Comparison of ENCODE assay signal across 14 cellular contexts in the genomic region with DNA sequence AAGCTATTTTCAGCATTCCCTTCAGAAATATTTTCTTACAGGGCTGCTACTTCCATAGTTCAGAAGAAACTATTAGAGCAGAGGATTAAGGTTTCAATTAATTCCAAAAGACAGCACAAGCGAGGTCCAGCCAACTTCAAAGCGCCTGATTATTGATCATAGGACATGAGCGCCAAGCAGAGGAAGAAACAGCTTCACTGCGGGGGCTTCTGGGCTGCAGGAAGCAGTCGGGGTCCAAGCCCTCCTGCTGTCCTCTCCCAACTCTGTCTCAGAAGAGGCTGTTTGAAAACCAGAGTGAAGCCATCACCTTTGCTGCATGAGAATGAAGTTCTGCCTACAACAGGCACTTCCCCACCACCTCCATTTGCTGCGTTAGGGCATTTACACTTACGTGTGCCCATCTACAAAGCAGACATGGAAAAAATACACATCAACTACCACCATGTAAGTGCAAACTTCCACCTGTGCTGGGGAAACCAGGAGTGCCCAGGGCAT. TPM values are rescaled to one million over a fixed set of nuclear protein-coding genes. Genes with fewer than 3 reads are reported as not detected.
DNase-seq lines count a peak whose midpoint lies in the region; ATAC-seq and TF ChIP-seq lines count a peak whose summit lies in the region.
"Had no signal": no experiment of that assay in that cellular context is flagged by ENCODE, and none has a peak within 500 bp of the region (broad histone marks: within the 10 kb centered on the region; RNA-seq: fewer than 3 reads in every experiment).

No MANE protein-coding gene starts in this region.

- H3K27me3 Mint-ChIP-seq in effector memory CD8-positive, alpha-beta T cell: peaks cover 6 to 28% of the 10 kb centered on the region in 2 donors
- no peaks in the 10 kb centered on the region for H3K27me3 Mint-ChIP-seq in neural crest cell (ENCODE audit: low read depth)
- no peaks in the 10 kb centered on the region for H3K27me3 Mint-ChIP-seq in type B pancreatic cell
- no peaks in the 10 kb centered on the region; the same call in 1 of the 2 replicates for H3K27me3 Mint-ChIP-seq in H9 (ENCODE audit: low read depth)
- H3K27me3 Mint-ChIP-seq in activated T-cell treated with anti-CD3 and anti-CD28 coated beads, Interleukin-2, amount 50 U/mL, for 72 hours (ENCODE audit: low read depth): no peaks in the 10 kb centered on the region

- H2BK120ac ChIP-seq in H9 (ENCODE audit: low read depth, low read length, poor library complexity, severe bottlenecking): no peak overlapping the region

- no peak for TF ChIP-seq CTCF in SK-N-SH (IDR thresholded peaks at IDR 0.05)
- no peak for TF ChIP-seq CTCF in neural crest cell (conservative IDR thresholded peaks at IDR 0.05)
- no peak for TF ChIP-seq CTCF in type B pancreatic cell (conservative IDR thresholded peaks at IDR 0.05)
- no peak for TF ChIP-seq CTCF in H9 (conservative IDR thresholded peaks at IDR 0.05)

- H3K27ac ChIP-seq in SK-N-SH (ENCODE audit: low read depth in 2 of 2, low read length in 1 of 2) (no peak overlapping the region), H9 (ENCODE audit: insufficient read length, low read depth, low read length) (no peak overlapping the region)
- H3K27ac ChIP-seq: gastrocnemius medialis had no signal

- no peak overlapping the region for H2BK12ac ChIP-seq in H9 (ENCODE audit: insufficient read length, low read depth, low read length)

- H3K9me2 ChIP-seq in SK-N-SH: no peaks in the 10 kb centered on the region

- no peaks in the 10 kb centered on the region for H3K79me2 ChIP-seq in SK-N-SH (ENCODE audit: insufficient read depth)
- H3K79me2 ChIP-seq in H9 (ENCODE audit: insufficient read depth, low read length): no peaks in the 10 kb centered on the region

- H3K4me3 Mint-ChIP-seq in effector memory CD8-positive, alpha-beta T cell: no peak overlapping the region
- H3K4me3 Mint-ChIP-seq in neural crest cell (no peak overlapping the region), type B pancreatic cell (peak overlapping the region; percentile 68), H9 (no peak overlapping the region)
- no peak overlapping the region for H3K4me3 Mint-ChIP-seq in activated T-cell treated with anti-CD3 and anti-CD28 coated beads, Interleukin-2, amount 50 U/mL, for 72 hours
- H3K4me3 Mint-ChIP-seq: activated naive CD4-positive, alpha-beta T cell treated with anti-CD3 and anti-CD28 coated beads for 36 hours; CD8-positive, alpha-beta T cell had no signal

- no peak overlapping the region for H3K23ac ChIP-seq in H9 (ENCODE audit: insufficient read length, low read depth, low read length)

- H2BK20ac ChIP-seq in H9 (ENCODE audit: low read depth, low read length, poor library complexity, severe bottlenecking): no peak overlapping the region

- H3K9ac ChIP-seq in SK-N-SH: no peak overlapping the region
- H3K9ac ChIP-seq in H9 (ENCODE audit: extremely low read depth, insufficient read length, low read length): no peak overlapping the region

- no peaks in the 10 kb centered on the region for H3K36me3 ChIP-seq in SK-N-SH (replicated peaks in 1 of 2; ENCODE audit: control insufficient read depth in 1 of 2, insufficient read depth in 2 of 2, low read length in 1 of 2)
- H3K36me3 ChIP-seq: gastrocnemius medialis had no signal

- no peak for TF ChIP-seq EP300 in SK-N-SH (IDR thresholded peaks at IDR 0.05; ENCODE audit: borderline replicate concordance in 1 of 2, low read depth in 1 of 2, low read length in 1 of 2)

- H3K56ac ChIP-seq in H9 (ENCODE audit: insufficient read length, low read depth, low read length): no peak overlapping the region

- H3K9me3 ChIP-seq in SK-N-SH: no peaks in the 10 kb centered on the region
- H3K9me3 ChIP-seq in H9 (ENCODE audit: control insufficient read depth, low read depth, low read length): no peaks in the 10 kb centered on the region
- H3K9me3 ChIP-seq: gastrocnemius medialis had no signal

- H3K4me1 ChIP-seq in SK-N-SH (ENCODE audit: control insufficient read depth in 1 of 2, insufficient read depth in 2 of 2, low read depth in 1 of 2, low read length in 1 of 2) (no peaks in the 10 kb centered on the region), H9 (ENCODE audit: insufficient read depth, low read length) (no peaks in the 10 kb centered on the region)

- no peak overlapping the region for H3K14ac ChIP-seq in H9 (ENCODE audit: insufficient read depth, low read length)

- H3K4me3 ChIP-seq in SK-N-SH (ENCODE audit: low read depth in 2 of 2, low read length in 1 of 2): no peak overlapping the region
- H3K4me3 ChIP-seq: gastrocnemius medialis had no signal

- no peak overlapping the region for H3T11ph ChIP-seq in H9 (ENCODE audit: low read length)

- peak overlapping the region; percentile 30 to 77 for H3K27ac Mint-ChIP-seq in effector memory CD8-positive, alpha-beta T cell
- H3K27ac Mint-ChIP-seq in neural crest cell (ENCODE audit: unreplicated experiment) (peak overlapping the region; percentile 27), type B pancreatic cell (peak overlapping the region; percentile 21), H9 (no peak overlapping the region)
- no peak overlapping the region for H3K27ac Mint-ChIP-seq in activated T-cell treated with anti-CD3 and anti-CD28 coated beads, Interleukin-2, amount 50 U/mL, for 72 hours
- H3K27ac Mint-ChIP-seq: activated naive CD4-positive, alpha-beta T cell treated with anti-CD3 and anti-CD28 coated beads for 36 hours; CD8-positive, alpha-beta T cell had no signal

- H2BK15ac ChIP-seq in H9 (ENCODE audit: low read depth, low read length): no peak overlapping the region

- peaks cover 0 to 2% of the 10 kb centered on the region in 2 donors for H3K4me1 Mint-ChIP-seq in effector memory CD8-positive, alpha-beta T cell (ENCODE audit: low read depth in 2 of 2)
- peaks cover 12% of the 10 kb centered on the region for H3K4me1 Mint-ChIP-seq in neural crest cell
- H3K4me1 Mint-ChIP-seq in type B pancreatic cell (ENCODE audit: unreplicated experiment): peaks cover 14% of the 10 kb centered on the region
- H3K4me1 Mint-ChIP-seq in H9: peaks cover 12 to 14% of the 10 kb centered on the region in 2 experiments
- peaks cover 23% of the 10 kb centered on the region for H3K4me1 Mint-ChIP-seq in activated T-cell treated with anti-CD3 and anti-CD28 coated beads, Interleukin-2, amount 50 U/mL, for 72 hours (ENCODE audit: low read depth)

- no peaks in the 10 kb centered on the region for H3K9me3 Mint-ChIP-seq in effector memory CD8-positive, alpha-beta T cell
- H3K9me3 Mint-ChIP-seq in neural crest cell: no peaks in the 10 kb centered on the region
- H3K9me3 Mint-ChIP-seq in type B pancreatic cell: no peaks in the 10 kb centered on the region
- H3K9me3 Mint-ChIP-seq in H9: no peaks in the 10 kb centered on the region
- no peaks in the 10 kb centered on the region for H3K9me3 Mint-ChIP-seq in activated T-cell treated with anti-CD3 and anti-CD28 coated beads, Interleukin-2, amount 50 U/mL, for 72 hours
- H3K9me3 Mint-ChIP-seq: activated naive CD4-positive, alpha-beta T cell treated with anti-CD3 and anti-CD28 coated beads for 36 hours; CD8-positive, alpha-beta T cell had no signal

- no peaks in the 10 kb centered on the region for H3K27me3 ChIP-seq in SK-N-SH (ENCODE audit: insufficient read depth)
- no peaks in the 10 kb centered on the region for H3K27me3 ChIP-seq in H9 (ENCODE audit: insufficient read depth, low read length)
- H3K27me3 ChIP-seq: gastrocnemius medialis had no signal

- peak overlapping the region; percentile 41; the same call in 1 of the 2 replicates for H2AFZ ChIP-seq in SK-N-SH (ENCODE audit: low read depth)
- no peak overlapping the region for H2AFZ ChIP-seq in H9 (ENCODE audit: low read length)

- H2AK5ac ChIP-seq in H9 (ENCODE audit: insufficient read length, low read length): no peak overlapping the region

- no peaks in the 10 kb centered on the region for H3K23me2 ChIP-seq in H9 (ENCODE audit: insufficient read length, low read depth, low read length, poor library complexity, severe bottlenecking)

- H4K91ac ChIP-seq in H9 (ENCODE audit: insufficient read length, low read depth, low read length): no peak overlapping the region

- 90% methylated on average over 6 of the region's 7 CpGs for WGBS in SK-N-SH (ENCODE audit: low lambda C conversion rate)
- no CpG with 5 or more reads among the region's 7 CpGs for WGBS in H9 (ENCODE audit: extremely low coverage, insufficient read length, low lambda C conversion rate)

- no peaks in the 10 kb centered on the region for H4K20me1 ChIP-seq in SK-N-SH (ENCODE audit: insufficient read depth)
- no peaks in the 10 kb centered on the region for H4K20me1 ChIP-seq in H9 (ENCODE audit: control insufficient read depth, insufficient read depth, insufficient read length)

- H3K4me2 ChIP-seq in SK-N-SH: no peak overlapping the region
- H3K4me2 ChIP-seq in H9 (ENCODE audit: insufficient read depth, insufficient read length, low read length): no peak overlapping the region

- H3K79me1 ChIP-seq in H9 (ENCODE audit: insufficient read depth, low read depth, low read length, poor library complexity, severe bottlenecking): no peaks in the 10 kb centered on the region

- H3F3A ChIP-seq in SK-N-SH (replicated peaks; ENCODE audit: insufficient read depth): no peaks in the 10 kb centered on the region

- TF ChIP-seq RAD21 in SK-N-SH (IDR thresholded peaks at IDR 0.05; ENCODE audit: low read length): no peak

- POLR2A ChIA-PET in SK-N-SH (lab: Yijun Ruan, JAX): interaction anchor here (0.6 kb wide), 1 partner anchor 378 kb away, joined by 3 read pairs; no protein-coding TSS in a partner anchor

- no peaks in the 10 kb centered on the region for H3K36me3 Mint-ChIP-seq in effector memory CD8-positive, alpha-beta T cell (ENCODE audit: insufficient read depth)
- H3K36me3 Mint-ChIP-seq in neural crest cell (ENCODE audit: low read depth) (no peaks in the 10 kb centered on the region), type B pancreatic cell (no peaks in the 10 kb centered on the region), H9 (ENCODE audit: insufficient read depth in 1 of 3, low read depth in 3 of 3) (no peaks in the 10 kb centered on the region)
- H3K36me3 Mint-ChIP-seq in activated T-cell treated with anti-CD3 and anti-CD28 coated beads, Interleukin-2, amount 50 U/mL, for 72 hours (ENCODE audit: insufficient read depth in 2 of 2): no peaks in the 10 kb centered on the region
- H3K36me3 Mint-ChIP-seq: CD8-positive, alpha-beta T cell had no signal

- no peak for DNase-seq in SK-N-SH
- DNase-seq in effector memory CD8-positive, alpha-beta T cell: no peak
- no peak for DNase-seq in neural crest cell (ENCODE audit: low read depth, low spot score)
- DNase-seq in type B pancreatic cell (ENCODE audit: extremely low spot score, unreplicated experiment): no peak
- no peak for DNase-seq in H9
- DNase-seq in activated T-cell treated with anti-CD3 and anti-CD28 coated beads, Interleukin-2, amount 50 U/mL, for 72 hours: no peak
- DNase-seq: activated naive CD4-positive, alpha-beta T cell treated with anti-CD3 and anti-CD28 coated beads for 36 hours; CD8-positive, alpha-beta T cell; NCI-H2029 treated with DMSO at 0.1 percent for 48 hours; NCI-H524 treated with DMSO at 0.1 percent for 48 hours; PC-3 had no signal

- no peak overlapping the region for H4K5ac ChIP-seq in H9 (ENCODE audit: insufficient read length, low read depth, low read length)

- no peak overlapping the region for H4K8ac ChIP-seq in H9 (replicated peaks; ENCODE audit: insufficient read length, low read depth, low read length)

- ATAC-seq in SK-N-SH treated with all-trans-retinoic acid at 6 μM for 48 hours (no peak; the same call in 2 of the 3 replicates), GM18868 (IDR thresholded peaks at IDR 0.05; ENCODE audit: unreplicated experiment) (no peak)
- ATAC-seq in effector memory CD8-positive, alpha-beta T cell (replicated peaks): no peak
- no peak for ATAC-seq in activated T-cell treated with anti-CD3 and anti-CD28 coated beads, Interleukin-2, amount 50 U/mL, for 72 hours (replicated peaks in 1 of 2)
- ATAC-seq: CD8-positive, alpha-beta T cell; PC-3 had no signal

- CTCF ChIA-PET in SK-N-SH (lab: Yijun Ruan, JAX): interaction anchor here (2.8 to 6.1 kb wide), 2 partner anchors 8 to 341 kb away, joined by 12 to 41 read pairs; no protein-coding TSS in a partner anchor

- H2BK5ac ChIP-seq in H9 (ENCODE audit: insufficient read length, low read length): no peak overlapping the region

- no peak overlapping the region for H3K18ac ChIP-seq in H9 (ENCODE audit: insufficient read length, low read depth, low read length)

- no peak overlapping the region for H3K4ac ChIP-seq in H9 (ENCODE audit: low read depth, low read length)

RNA-seq across cellular contexts. Expression of a gene that starts 23.9 kb away (rescaled TPM):
- not detected in 2 replicates for polyA plus RNA-seq in SK-N-SH (2012; rRNA removed)
- not detected in 2 replicates for polyA plus RNA-seq in SK-N-SH (2012; cell fraction: cytosol; rRNA removed)
- 0.11 and 0.38 TPM in 2 replicates for polyA plus RNA-seq in SK-N-SH (2012; cell fraction: nucleus; rRNA removed)
- total RNA-seq in neural crest cell (1.8 and 2.4 TPM in 2 replicates), type B pancreatic cell (ENCODE audit: low replicate concordance) (0.98 and 2.8 TPM in 2 replicates), H9 (2021) (0.77 and 1.5 TPM in 2 replicates)
- 1 to 10 TPM; 5.4 to 7.2 TPM for total RNA-seq in activated T-cell treated with anti-CD3 and anti-CD28 coated beads, Interleukin-2, amount 50 U/mL, for 72 hours

Comparison
In these comparisons a context has a peak if more than half of its experiments do, and no peak if none do; other contexts are left out.
1. H3K27ac Mint-ChIP-seq: peak in effector memory CD8-positive, alpha-beta T cell (2 of 2), neural crest cell (single experiment) and type B pancreatic cell (single experiment); none in H9 (0 of 3) and activated T-cell treated with anti-CD3 and anti-CD28 coated beads, Interleukin-2, amount 50 U/mL, for 72 hours (single experiment).